Comparison of ENCODE assay signal across 21 cellular contexts in the genomic region with DNA sequence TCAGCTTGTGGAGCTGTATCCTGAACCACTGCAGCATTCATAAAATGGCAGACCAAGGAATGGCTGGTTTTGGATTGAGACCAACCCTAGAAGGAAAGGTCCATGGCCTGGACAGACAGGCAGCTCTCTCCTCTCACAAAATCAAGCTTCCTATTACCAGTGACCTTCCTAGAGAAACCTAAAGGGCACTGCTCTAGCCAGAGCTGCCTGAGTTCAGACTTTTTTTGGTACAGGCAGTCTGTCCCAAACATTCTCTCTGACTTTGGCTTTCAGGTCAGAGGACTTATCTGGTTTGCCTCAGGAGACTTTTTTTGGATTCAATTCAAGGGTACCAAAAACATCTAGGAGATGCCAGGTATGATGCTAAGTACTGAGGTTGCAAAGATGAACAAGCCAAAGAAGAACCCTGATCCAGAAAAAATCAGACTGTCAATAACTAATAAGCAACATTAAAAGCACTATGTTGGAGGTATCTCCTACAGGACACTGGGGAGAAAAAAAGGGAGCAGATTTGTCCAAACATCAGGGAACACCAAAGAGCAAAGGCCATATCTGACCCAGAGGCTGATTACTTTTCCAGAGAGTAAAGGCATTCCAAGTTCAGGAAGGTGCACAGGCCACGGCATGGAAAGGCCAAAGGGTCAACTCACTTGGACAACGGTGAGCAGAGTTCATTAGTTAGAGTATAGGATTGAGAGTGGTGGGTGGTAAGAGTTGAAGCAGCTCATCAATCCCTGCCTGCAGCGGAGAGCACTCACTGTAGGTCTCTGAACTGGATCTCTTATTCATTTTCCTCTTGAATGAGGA.
DNase-seq lines count a peak whose midpoint lies in the region; ATAC-seq and TF ChIP-seq lines count a peak whose summit lies in the region.
"Had no signal": no experiment of that assay in that cellular context is flagged by ENCODE, and none has a peak within 500 bp of the region (broad histone marks: within the 10 kb centered on the region; RNA-seq: fewer than 3 reads in every experiment).

No MANE protein-coding gene starts in this region.

- no peak overlapping the region for H3K4me3 Mint-ChIP-seq in MCF 10A (ENCODE audit: unreplicated experiment)
- no peak overlapping the region for H3K4me3 Mint-ChIP-seq in type B pancreatic cell
- H3K4me3 Mint-ChIP-seq: activated CD4-positive, alpha-beta T cell treated with anti-CD3 and anti-CD28 coated beads for 36 hours; activated T-cell treated with anti-CD3 and anti-CD28 coated beads, Interleukin-2, amount 50 U/mL, for 4 hours; CD8-positive, alpha-beta memory T cell; central memory CD8-positive, alpha-beta T cell; natural killer cell treated with Interleukin-12 subunit alpha and Interleukin-12 subunit beta and Interleukin-15 and Interleukin-18, amount 100 ng/mL, for 72 hours had no signal

- H3K27ac Mint-ChIP-seq in MCF 10A (ENCODE audit: low read depth, unreplicated experiment) (no peak overlapping the region), type B pancreatic cell (peak overlapping the region; percentile 6)
- H3K27ac Mint-ChIP-seq: activated CD4-positive, alpha-beta T cell treated with anti-CD3 and anti-CD28 coated beads for 36 hours; natural killer cell treated with Interleukin-12 subunit alpha and Interleukin-12 subunit beta and Interleukin-15 and Interleukin-18, amount 100 ng/mL, for 72 hours had no signal

- no peak overlapping the region for H3K4me3 ChIP-seq in breast epithelium
- no peak overlapping the region for H3K4me3 ChIP-seq in heart left ventricle
- H3K4me3 ChIP-seq in lower lobe of right lung, result no peak overlapping the region
- H3K4me3 ChIP-seq: ovary had no signal

- DNase-seq in breast epithelium (ENCODE audit: low spot score in 2 of 2) (no peak), MCF 10A (ENCODE audit: unreplicated experiment) (no peak), heart left ventricle (no peak), lower lobe of right lung (no peak), type B pancreatic cell (ENCODE audit: extremely low spot score, unreplicated experiment) (no peak)
- no peak for DNase-seq in stimulated activated CD4-positive, alpha-beta T cell treated with anti-CD3 and anti-CD28 coated beads, Interleukin-4, amount 100 ng/mL, for 24 hours
- DNase-seq: activated CD4-positive, alpha-beta T cell treated with anti-CD3 and anti-CD28 coated beads for 36 hours; activated naive CD4-positive, alpha-beta T cell treated with Interleukin-2 at 50 U/mL for 16 hours; activated T-cell treated with anti-CD3 and anti-CD28 coated beads, Interleukin-2, amount 50 U/mL, for 4 hours; CD8-positive, alpha-beta memory T cell; DMS79; GF-D8; NCI-H1105; NCI-H1930; NCI-H526 treated with DMSO at 0.1 percent for 48 hours; ovary; stimulated activated CD8-positive, alpha-beta memory T cell treated with anti-CD3 and anti-CD28 coated beads, Interleukin-4, amount 100 ng/mL, for 48 hours had no signal

- H3K9me3 ChIP-seq in breast epithelium (no peaks in the 10 kb centered on the region), heart left ventricle (no peaks in the 10 kb centered on the region), lower lobe of right lung (no peaks in the 10 kb centered on the region)
- H3K9me3 ChIP-seq: ovary had no signal

- H3K36me3 Mint-ChIP-seq in MCF 10A (ENCODE audit: insufficient read depth, unreplicated experiment) (no peaks in the 10 kb centered on the region), type B pancreatic cell (no peaks in the 10 kb centered on the region)
- H3K36me3 Mint-ChIP-seq: natural killer cell treated with Interleukin-12 subunit alpha and Interleukin-12 subunit beta and Interleukin-15 and Interleukin-18, amount 100 ng/mL, for 72 hours had no signal

- H3K36me3 ChIP-seq in breast epithelium (no peaks in the 10 kb centered on the region), heart left ventricle (no peaks in the 10 kb centered on the region), lower lobe of right lung (no peaks in the 10 kb centered on the region)
- H3K36me3 ChIP-seq: ovary had no signal

- 38 to 58% (median 46%) methylated on average over 3 of the region's 3 CpGs for WGBS in heart left ventricle, 4 donors

- no peaks in the 10 kb centered on the region for H3K27me3 Mint-ChIP-seq in MCF 10A (ENCODE audit: insufficient read depth, unreplicated experiment)
- H3K27me3 Mint-ChIP-seq in type B pancreatic cell, result no peaks in the 10 kb centered on the region
- H3K27me3 Mint-ChIP-seq: activated CD4-positive, alpha-beta T cell treated with anti-CD3 and anti-CD28 coated beads for 36 hours; central memory CD8-positive, alpha-beta T cell; natural killer cell treated with Interleukin-12 subunit alpha and Interleukin-12 subunit beta and Interleukin-15 and Interleukin-18, amount 100 ng/mL, for 72 hours had no signal

- H3K4me1 Mint-ChIP-seq in MCF 10A (ENCODE audit: insufficient read depth, unreplicated experiment) (peaks cover 26% of the 10 kb centered on the region), type B pancreatic cell (ENCODE audit: unreplicated experiment) (peaks cover 33% of the 10 kb centered on the region)
- H3K4me1 Mint-ChIP-seq: activated CD4-positive, alpha-beta T cell treated with anti-CD3 and anti-CD28 coated beads for 36 hours had no signal

- TF ChIP-seq CTCF in breast epithelium (IDR thresholded peaks at IDR 0.05) (no peak), MCF 10A (IDR thresholded peaks at IDR 0.05; ENCODE audit: unreplicated experiment) (no peak), heart left ventricle (IDR thresholded peaks at IDR 0.05) (no peak), lower lobe of right lung (IDR thresholded peaks at IDR 0.05) (no peak), type B pancreatic cell (conservative IDR thresholded peaks at IDR 0.05) (no peak)

- intact Hi-C loops in breast epithelium (cut with DNase I; ENCODE audit: low total_unique reads), result no loop called here
- intact Hi-C loops in MCF 10A (cut with micrococcal nuclease), result no loop called here
- intact Hi-C loops in heart left ventricle (cut with DNase I), result loop anchor here in 1 of 10 donors (10.0 kb wide), 1 partner anchor 113 kb away; no protein-coding TSS in a partner anchor
- intact Hi-C loops in lower lobe of right lung (cut with DNase I), result no loop called here

- no peaks in the 10 kb centered on the region for H3K9me3 Mint-ChIP-seq in MCF 10A (ENCODE audit: unreplicated experiment)
- H3K9me3 Mint-ChIP-seq in type B pancreatic cell, result no peaks in the 10 kb centered on the region
- H3K9me3 Mint-ChIP-seq: activated T-cell treated with anti-CD3 and anti-CD28 coated beads, Interleukin-2, amount 50 U/mL, for 4 hours; CD8-positive, alpha-beta memory T cell; central memory CD8-positive, alpha-beta T cell; natural killer cell treated with Interleukin-12 subunit alpha and Interleukin-12 subunit beta and Interleukin-15 and Interleukin-18, amount 100 ng/mL, for 72 hours had no signal

- H3K27me3 ChIP-seq in breast epithelium (no peaks in the 10 kb centered on the region), heart left ventricle (no peaks in the 10 kb centered on the region), lower lobe of right lung (ENCODE audit: low read depth) (no peaks in the 10 kb centered on the region)
- H3K27me3 ChIP-seq: ovary had no signal

- H3K27ac ChIP-seq in breast epithelium (peak overlapping the region; percentile 87 to 88), heart left ventricle (peak overlapping the region in 10 of 12 donors; percentile 51 to 84 (median 76)), lower lobe of right lung (peak overlapping the region; percentile 66)

- H3K4me1 ChIP-seq in breast epithelium, result peaks cover 0 to 34% of the 10 kb centered on the region in 2 donors
- peaks cover 20 to 64% (median 53%) of the 10 kb centered on the region in 12 donors for H3K4me1 ChIP-seq in heart left ventricle
- H3K4me1 ChIP-seq in lower lobe of right lung, result peaks cover 40% of the 10 kb centered on the region

- peak; percentile 43 to 63 (median 50) for ATAC-seq in heart left ventricle
- ATAC-seq in lower lobe of right lung, result no peak
- ATAC-seq in GM18858 (IDR thresholded peaks at IDR 0.05; ENCODE audit: unreplicated experiment), result no peak
- no peak for ATAC-seq in HG02798 (IDR thresholded peaks at IDR 0.05; ENCODE audit: poor library complexity, unreplicated experiment)
- ATAC-seq: activated CD4-positive, alpha-beta T cell treated with anti-CD3 and anti-CD28 coated beads for 36 hours; activated T-cell treated with anti-CD3 and anti-CD28 coated beads, Interleukin-2, amount 50 U/mL, for 4 hours; natural killer cell treated with Interleukin-12 subunit alpha and Interleukin-12 subunit beta and Interleukin-15 and Interleukin-18, amount 100 ng/mL, for 72 hours had no signal

- CTCF ChIA-PET in MCF 10A (lab: Yijun Ruan, JAX), result interaction anchor here (0.5 to 0.6 kb wide), 2 partner anchors 8 to 469 kb away, joined by 3 to 4 read pairs; no protein-coding TSS in a partner anchor

- POLR2A ChIA-PET in MCF 10A (lab: Yijun Ruan, JAX), result interaction anchor here (0.6 to 2.1 kb wide), 7 partner anchors 10 to 168 kb away, joined by 3 to 4 read pairs (median 3); no protein-coding TSS in a partner anchor

- no TSS peak for BruUV-seq in MCF 10A (replicated peaks; lab: Mats Ljungman, UMichigan)

- TF ChIP-seq POLR2A in breast epithelium (IDR thresholded peaks at IDR 0.05), result no peak
- TF ChIP-seq POLR2A in heart left ventricle (IDR thresholded peaks at IDR 0.05), result no peak

Comparison
In these comparisons a context has a peak if more than half of its experiments do, and no peak if none do; other contexts are left out.
1. ATAC-seq: peak in heart left ventricle (4 of 4); none in lower lobe of right lung (0 of 2), GM18858 (single experiment) and HG02798 (single experiment).
2. Peak in every context shown above with its lines, with median percentiles within 50 percentile points of each other: H3K27ac ChIP-seq.